Comparison of ENCODE assay signal across 1 cellular context in the genomic region with DNA sequence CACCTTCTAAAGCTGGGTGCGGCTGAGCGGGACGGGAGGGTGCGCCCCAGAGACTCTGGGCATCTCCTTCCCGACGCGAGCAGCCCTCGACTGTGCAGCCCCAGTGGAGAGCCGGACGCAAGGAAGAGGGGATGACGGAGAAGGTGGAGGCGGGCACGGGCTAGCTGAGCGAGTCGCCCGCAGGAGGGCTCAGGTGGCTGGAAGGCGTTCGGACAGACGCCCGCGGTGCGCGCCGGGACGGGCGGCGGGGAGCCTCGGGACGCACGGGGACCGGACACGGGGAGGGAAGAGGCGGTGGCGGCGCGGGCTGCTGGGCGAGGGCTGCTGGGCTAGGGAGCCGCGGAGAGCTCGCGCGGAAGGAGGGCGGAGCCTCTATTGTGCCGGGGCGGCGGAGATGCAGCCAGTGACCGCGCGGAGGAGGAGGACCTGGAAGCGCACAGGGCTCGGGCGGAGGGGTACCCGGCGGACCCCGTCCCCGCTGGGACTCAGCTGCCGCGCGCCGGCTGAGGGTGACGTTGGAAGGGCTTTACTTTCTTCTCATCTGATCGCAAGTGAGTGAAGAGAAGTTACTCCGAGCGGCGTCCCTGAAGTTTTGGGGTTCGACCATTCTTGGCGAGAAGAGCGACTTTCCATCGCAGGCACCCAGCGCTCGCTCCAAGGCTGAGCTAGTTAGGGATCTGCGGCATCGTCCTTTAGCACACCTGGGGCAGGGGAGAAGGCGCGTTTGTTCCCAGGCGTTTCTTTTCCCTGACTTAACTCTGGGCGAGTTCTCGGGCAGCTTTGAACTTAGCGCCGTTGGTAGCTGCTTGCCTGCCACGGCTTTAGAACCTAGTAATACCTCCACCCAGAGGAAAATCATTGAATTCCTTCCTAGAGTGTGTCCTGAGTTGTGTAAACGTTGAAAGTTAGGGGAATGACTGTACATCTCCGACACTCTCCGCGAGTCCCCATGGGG.
TF ChIP-seq lines count a peak whose summit lies in the region.

TSS of gene OLFML2B (minus strand) at position 323 of the 955 bp plus-strand sequence. CDS start 439 bp downstream, outside the sequence.

TF ChIP-seq in K562, 482 proteins besides CTCF, POLR2A, EP300 and RAD21 (continued from another document and continues in another):
- TF ChIP-seq, protein P1, sequence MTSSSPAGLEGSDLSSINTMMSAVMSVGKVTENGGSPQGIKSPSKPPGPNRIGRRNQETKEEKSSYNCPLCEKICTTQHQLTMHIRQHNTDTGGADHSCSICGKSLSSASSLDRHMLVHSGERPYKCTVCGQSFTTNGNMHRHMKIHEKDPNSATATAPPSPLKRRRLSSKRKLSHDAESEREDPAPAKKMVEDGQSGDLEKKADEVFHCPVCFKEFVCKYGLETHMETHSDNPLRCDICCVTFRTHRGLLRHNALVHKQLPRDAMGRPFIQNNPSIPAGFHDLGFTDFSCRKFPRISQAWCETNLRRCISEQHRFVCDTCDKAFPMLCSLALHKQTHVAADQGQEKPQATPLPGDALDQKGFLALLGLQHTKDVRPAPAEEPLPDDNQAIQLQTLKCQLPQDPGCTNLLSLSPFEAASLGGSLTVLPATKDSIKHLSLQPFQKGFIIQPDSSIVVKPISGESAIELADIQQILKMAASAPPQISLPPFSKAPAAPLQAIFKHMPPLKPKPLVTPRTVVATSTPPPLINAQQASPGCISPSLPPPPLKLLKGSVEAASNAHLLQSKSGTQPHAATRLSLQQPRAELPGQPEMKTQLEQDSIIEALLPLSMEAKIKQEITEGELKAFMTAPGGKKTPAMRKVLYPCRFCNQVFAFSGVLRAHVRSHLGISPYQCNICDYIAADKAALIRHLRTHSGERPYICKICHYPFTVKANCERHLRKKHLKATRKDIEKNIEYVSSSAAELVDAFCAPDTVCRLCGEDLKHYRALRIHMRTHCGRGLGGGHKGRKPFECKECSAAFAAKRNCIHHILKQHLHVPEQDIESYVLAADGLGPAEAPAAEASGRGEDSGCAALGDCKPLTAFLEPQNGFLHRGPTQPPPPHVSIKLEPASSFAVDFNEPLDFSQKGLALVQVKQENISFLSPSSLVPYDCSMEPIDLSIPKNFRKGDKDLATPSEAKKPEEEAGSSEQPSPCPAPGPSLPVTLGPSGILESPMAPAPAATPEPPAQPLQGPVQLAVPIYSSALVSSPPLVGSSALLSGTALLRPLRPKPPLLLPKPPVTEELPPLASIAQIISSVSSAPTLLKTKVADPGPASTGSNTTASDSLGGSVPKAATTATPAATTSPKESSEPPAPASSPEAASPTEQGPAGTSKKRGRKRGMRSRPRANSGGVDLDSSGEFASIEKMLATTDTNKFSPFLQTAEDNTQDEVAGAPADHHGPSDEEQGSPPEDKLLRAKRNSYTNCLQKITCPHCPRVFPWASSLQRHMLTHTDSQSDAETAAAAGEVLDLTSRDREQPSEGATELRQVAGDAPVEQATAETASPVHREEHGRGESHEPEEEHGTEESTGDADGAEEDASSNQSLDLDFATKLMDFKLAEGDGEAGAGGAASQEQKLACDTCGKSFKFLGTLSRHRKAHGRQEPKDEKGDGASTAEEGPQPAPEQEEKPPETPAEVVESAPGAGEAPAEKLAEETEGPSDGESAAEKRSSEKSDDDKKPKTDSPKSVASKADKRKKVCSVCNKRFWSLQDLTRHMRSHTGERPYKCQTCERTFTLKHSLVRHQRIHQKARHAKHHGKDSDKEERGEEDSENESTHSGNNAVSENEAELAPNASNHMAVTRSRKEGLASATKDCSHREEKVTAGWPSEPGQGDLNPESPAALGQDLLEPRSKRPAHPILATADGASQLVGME (CRISPR knock-in tag; IDR thresholded peaks at IDR 0.05): no peak
- TF ChIP-seq MIER1 (IDR thresholded peaks at IDR 0.05; ENCODE audit: low read depth): no peak
- TF ChIP-seq OTX1 (CRISPR knock-in tag; IDR thresholded peaks at IDR 0.05): no peak
- TF ChIP-seq ZNF121 (CRISPR knock-in tag; conservative IDR thresholded peaks at IDR 0.05): no peak
- TF ChIP-seq, protein P2, sequence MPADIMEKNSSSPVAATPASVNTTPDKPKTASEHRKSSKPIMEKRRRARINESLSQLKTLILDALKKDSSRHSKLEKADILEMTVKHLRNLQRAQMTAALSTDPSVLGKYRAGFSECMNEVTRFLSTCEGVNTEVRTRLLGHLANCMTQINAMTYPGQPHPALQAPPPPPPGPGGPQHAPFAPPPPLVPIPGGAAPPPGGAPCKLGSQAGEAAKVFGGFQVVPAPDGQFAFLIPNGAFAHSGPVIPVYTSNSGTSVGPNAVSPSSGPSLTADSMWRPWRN (IDR thresholded peaks at IDR 0.05; ENCODE audit: low read depth): no peak
- no peak for TF ChIP-seq ZNF184 (CRISPR knock-in tag; IDR thresholded peaks at IDR 0.05)
- TF ChIP-seq PTTG1 (tag; IDR thresholded peaks at IDR 0.05; ENCODE audit: low read depth): no peak
- 0 out of 4 replicates have a peak, but pooled peaks of 1 of the 2 experiments have one; percentile 3 for TF ChIP-seq UBTF (IDR thresholded peaks at IDR 0.05; ENCODE audit: borderline replicate concordance in 1 of 2, low read depth in 2 of 2, low read length in 2 of 2)
- no peak for TF ChIP-seq TAF9B (IDR thresholded peaks at IDR 0.05; ENCODE audit: partially characterized antibody)
- TF ChIP-seq HDAC8 (tag; IDR thresholded peaks at IDR 0.05): no peak
- TF ChIP-seq, protein P3, sequence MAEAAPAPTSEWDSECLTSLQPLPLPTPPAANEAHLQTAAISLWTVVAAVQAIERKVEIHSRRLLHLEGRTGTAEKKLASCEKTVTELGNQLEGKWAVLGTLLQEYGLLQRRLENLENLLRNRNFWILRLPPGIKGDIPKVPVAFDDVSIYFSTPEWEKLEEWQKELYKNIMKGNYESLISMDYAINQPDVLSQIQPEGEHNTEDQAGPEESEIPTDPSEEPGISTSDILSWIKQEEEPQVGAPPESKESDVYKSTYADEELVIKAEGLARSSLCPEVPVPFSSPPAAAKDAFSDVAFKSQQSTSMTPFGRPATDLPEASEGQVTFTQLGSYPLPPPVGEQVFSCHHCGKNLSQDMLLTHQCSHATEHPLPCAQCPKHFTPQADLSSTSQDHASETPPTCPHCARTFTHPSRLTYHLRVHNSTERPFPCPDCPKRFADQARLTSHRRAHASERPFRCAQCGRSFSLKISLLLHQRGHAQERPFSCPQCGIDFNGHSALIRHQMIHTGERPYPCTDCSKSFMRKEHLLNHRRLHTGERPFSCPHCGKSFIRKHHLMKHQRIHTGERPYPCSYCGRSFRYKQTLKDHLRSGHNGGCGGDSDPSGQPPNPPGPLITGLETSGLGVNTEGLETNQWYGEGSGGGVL (CRISPR knock-in tag; IDR thresholded peaks at IDR 0.05): no peak
- 0 out of 2 replicates have a peak, but pooled peaks have one; percentile 39 for TF ChIP-seq ZNF282 (CRISPR knock-in tag; IDR thresholded peaks at IDR 0.05)
- TF ChIP-seq, protein P4, sequence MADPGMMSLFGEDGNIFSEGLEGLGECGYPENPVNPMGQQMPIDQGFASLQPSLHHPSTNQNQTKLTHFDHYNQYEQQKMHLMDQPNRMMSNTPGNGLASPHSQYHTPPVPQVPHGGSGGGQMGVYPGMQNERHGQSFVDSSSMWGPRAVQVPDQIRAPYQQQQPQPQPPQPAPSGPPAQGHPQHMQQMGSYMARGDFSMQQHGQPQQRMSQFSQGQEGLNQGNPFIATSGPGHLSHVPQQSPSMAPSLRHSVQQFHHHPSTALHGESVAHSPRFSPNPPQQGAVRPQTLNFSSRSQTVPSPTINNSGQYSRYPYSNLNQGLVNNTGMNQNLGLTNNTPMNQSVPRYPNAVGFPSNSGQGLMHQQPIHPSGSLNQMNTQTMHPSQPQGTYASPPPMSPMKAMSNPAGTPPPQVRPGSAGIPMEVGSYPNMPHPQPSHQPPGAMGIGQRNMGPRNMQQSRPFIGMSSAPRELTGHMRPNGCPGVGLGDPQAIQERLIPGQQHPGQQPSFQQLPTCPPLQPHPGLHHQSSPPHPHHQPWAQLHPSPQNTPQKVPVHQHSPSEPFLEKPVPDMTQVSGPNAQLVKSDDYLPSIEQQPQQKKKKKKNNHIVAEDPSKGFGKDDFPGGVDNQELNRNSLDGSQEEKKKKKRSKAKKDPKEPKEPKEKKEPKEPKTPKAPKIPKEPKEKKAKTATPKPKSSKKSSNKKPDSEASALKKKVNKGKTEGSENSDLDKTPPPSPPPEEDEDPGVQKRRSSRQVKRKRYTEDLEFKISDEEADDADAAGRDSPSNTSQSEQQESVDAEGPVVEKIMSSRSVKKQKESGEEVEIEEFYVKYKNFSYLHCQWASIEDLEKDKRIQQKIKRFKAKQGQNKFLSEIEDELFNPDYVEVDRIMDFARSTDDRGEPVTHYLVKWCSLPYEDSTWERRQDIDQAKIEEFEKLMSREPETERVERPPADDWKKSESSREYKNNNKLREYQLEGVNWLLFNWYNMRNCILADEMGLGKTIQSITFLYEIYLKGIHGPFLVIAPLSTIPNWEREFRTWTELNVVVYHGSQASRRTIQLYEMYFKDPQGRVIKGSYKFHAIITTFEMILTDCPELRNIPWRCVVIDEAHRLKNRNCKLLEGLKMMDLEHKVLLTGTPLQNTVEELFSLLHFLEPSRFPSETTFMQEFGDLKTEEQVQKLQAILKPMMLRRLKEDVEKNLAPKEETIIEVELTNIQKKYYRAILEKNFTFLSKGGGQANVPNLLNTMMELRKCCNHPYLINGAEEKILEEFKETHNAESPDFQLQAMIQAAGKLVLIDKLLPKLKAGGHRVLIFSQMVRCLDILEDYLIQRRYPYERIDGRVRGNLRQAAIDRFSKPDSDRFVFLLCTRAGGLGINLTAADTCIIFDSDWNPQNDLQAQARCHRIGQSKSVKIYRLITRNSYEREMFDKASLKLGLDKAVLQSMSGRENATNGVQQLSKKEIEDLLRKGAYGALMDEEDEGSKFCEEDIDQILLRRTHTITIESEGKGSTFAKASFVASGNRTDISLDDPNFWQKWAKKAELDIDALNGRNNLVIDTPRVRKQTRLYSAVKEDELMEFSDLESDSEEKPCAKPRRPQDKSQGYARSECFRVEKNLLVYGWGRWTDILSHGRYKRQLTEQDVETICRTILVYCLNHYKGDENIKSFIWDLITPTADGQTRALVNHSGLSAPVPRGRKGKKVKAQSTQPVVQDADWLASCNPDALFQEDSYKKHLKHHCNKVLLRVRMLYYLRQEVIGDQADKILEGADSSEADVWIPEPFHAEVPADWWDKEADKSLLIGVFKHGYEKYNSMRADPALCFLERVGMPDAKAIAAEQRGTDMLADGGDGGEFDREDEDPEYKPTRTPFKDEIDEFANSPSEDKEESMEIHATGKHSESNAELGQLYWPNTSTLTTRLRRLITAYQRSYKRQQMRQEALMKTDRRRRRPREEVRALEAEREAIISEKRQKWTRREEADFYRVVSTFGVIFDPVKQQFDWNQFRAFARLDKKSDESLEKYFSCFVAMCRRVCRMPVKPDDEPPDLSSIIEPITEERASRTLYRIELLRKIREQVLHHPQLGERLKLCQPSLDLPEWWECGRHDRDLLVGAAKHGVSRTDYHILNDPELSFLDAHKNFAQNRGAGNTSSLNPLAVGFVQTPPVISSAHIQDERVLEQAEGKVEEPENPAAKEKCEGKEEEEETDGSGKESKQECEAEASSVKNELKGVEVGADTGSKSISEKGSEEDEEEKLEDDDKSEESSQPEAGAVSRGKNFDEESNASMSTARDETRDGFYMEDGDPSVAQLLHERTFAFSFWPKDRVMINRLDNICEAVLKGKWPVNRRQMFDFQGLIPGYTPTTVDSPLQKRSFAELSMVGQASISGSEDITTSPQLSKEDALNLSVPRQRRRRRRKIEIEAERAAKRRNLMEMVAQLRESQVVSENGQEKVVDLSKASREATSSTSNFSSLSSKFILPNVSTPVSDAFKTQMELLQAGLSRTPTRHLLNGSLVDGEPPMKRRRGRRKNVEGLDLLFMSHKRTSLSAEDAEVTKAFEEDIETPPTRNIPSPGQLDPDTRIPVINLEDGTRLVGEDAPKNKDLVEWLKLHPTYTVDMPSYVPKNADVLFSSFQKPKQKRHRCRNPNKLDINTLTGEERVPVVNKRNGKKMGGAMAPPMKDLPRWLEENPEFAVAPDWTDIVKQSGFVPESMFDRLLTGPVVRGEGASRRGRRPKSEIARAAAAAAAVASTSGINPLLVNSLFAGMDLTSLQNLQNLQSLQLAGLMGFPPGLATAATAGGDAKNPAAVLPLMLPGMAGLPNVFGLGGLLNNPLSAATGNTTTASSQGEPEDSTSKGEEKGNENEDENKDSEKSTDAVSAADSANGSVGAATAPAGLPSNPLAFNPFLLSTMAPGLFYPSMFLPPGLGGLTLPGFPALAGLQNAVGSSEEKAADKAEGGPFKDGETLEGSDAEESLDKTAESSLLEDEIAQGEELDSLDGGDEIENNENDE (IDR thresholded peaks at IDR 0.05; ENCODE audit: low read depth, low read length): no peak
- TF ChIP-seq, protein P5, sequence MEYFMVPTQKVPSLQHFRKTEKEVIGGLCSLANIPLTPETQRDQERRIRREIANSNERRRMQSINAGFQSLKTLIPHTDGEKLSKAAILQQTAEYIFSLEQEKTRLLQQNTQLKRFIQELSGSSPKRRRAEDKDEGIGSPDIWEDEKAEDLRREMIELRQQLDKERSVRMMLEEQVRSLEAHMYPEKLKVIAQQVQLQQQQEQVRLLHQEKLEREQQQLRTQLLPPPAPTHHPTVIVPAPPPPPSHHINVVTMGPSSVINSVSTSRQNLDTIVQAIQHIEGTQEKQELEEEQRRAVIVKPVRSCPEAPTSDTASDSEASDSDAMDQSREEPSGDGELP (CRISPR knock-in tag; IDR thresholded peaks at IDR 0.05; ENCODE audit: borderline replicate concordance): no peak
- no peak for TF ChIP-seq GTF2A2 (tag; IDR thresholded peaks at IDR 0.05)
- TF ChIP-seq, protein P6, sequence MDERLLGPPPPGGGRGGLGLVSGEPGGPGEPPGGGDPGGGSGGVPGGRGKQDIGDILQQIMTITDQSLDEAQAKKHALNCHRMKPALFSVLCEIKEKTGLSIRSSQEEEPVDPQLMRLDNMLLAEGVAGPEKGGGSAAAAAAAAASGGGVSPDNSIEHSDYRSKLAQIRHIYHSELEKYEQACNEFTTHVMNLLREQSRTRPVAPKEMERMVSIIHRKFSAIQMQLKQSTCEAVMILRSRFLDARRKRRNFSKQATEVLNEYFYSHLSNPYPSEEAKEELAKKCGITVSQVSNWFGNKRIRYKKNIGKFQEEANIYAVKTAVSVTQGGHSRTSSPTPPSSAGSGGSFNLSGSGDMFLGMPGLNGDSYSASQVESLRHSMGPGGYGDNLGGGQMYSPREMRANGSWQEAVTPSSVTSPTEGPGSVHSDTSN (CRISPR knock-in tag; IDR thresholded peaks at IDR 0.05; ENCODE audit: low read depth): no peak
- TF ChIP-seq, protein P6 (tag; conservative IDR thresholded peaks at IDR 0.05; ENCODE audit: low read depth): no peak
- 0 out of 4 replicates have a peak, but pooled peaks have one; percentile 8 to 10 for TF ChIP-seq NRF1 (conservative IDR thresholded peaks at IDR 0.05 in 1 of 2, IDR thresholded peaks at IDR 0.05 in 1 of 2)
